In the genomic region with DNA sequence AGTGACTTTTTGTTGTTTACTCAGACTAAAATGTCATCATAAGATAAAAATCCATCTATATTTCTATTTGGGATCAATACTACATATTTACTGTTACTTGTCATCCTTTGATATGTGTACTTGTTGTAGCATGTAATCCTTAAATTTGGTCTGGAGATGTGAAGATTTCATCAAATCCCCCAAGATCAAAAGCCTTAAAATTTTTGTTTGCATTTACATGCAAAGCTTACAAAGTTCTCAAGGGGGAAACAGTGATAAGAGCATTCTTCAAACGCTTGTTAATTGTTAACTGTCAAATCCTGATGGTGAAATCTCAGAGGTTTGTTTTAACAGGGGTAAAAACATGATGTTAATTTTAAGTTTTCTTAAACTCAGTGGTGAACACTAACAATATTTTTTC, we compare ENCODE assay signal across 21 cellular contexts.
DNase-seq lines count a peak whose midpoint lies in the region; FAIRE-seq and TF ChIP-seq lines count a peak whose summit lies in the region.
"Had no signal": no experiment of that assay in that cellular context is flagged by ENCODE, and none has a peak within 500 bp of the region (broad histone marks: within the 10 kb centered on the region; RNA-seq: fewer than 3 reads in every experiment).

No MANE protein-coding gene starts in this region.

- H3K9me3 Mint-ChIP-seq in endothelial cell (ENCODE audit: unreplicated experiment), result no peaks in the 10 kb centered on the region
- H3K9me3 Mint-ChIP-seq: IgD-negative memory B cell had no signal

- no peak for TF ChIP-seq CTCF in endothelial cell (IDR thresholded peaks at IDR 0.05; ENCODE audit: unreplicated experiment)

- no peak for DNase-seq in H54 (ENCODE audit: insufficient read length, low spot score)
- DNase-seq in NCI-H69 (lab: John Stamatoyannopoulos, UW), result peak; percentile 54
- DNase-seq in endothelial cell (ENCODE audit: low spot score), result no peak
- DNase-seq in renal cortical epithelial cell (ENCODE audit: low read depth), result peak; percentile 31
- DNase-seq in frontal cortex (ENCODE audit: low spot score in 2 of 2), result no peak
- DNase-seq in NCI-H1930 (lab: John Stamatoyannopoulos, UW), result no peak
- no peak for DNase-seq in stimulated activated naive CD4-positive, alpha-beta T cell treated with Interleukin-2 at 50 U/mL for 16 hours (lab: John Stamatoyannopoulos, UW)
- DNase-seq: CD4-positive, alpha-beta memory T cell; DMS79; GOT3; Kasumi-1; MM.1S; NCI-H1092 treated with DMSO at 0.1 percent for 48 hours; NCI-H1694 treated with DMSO at 0.1 percent for 48 hours; NCI-H526 treated with DMSO at 0.1 percent for 48 hours; OCI-M1; SIG-M5 had no signal

- peaks cover 32% of the 10 kb centered on the region for H3K4me1 Mint-ChIP-seq in endothelial cell (ENCODE audit: unreplicated experiment)
- H3K4me1 Mint-ChIP-seq: B cell; CD4-positive, alpha-beta memory T cell had no signal

- FAIRE-seq in H54 (lab: Jason Lieb, UNC), result peak; percentile 61
- no peak for FAIRE-seq in frontal cortex (lab: Jason Lieb, UNC)
- FAIRE-seq: D721Med, GM18507 had no signal

- no peak for TF ChIP-seq POLR2A in H54 (IDR thresholded peaks at IDR 0.05; ENCODE audit: low read depth, low read length)

- H3K36me3 Mint-ChIP-seq in endothelial cell (ENCODE audit: low read depth, unreplicated experiment), result no peaks in the 10 kb centered on the region
- H3K36me3 Mint-ChIP-seq: CD4-positive, alpha-beta memory T cell; IgD-negative memory B cell had no signal

- H3K27me3 Mint-ChIP-seq in endothelial cell (ENCODE audit: unreplicated experiment), result peaks cover 2% of the 10 kb centered on the region
- H3K27me3 Mint-ChIP-seq: IgD-negative memory B cell had no signal

- H3K27ac Mint-ChIP-seq in endothelial cell (ENCODE audit: unreplicated experiment), result peak overlapping the region; percentile 98
- H3K27ac Mint-ChIP-seq: B cell; CD4-positive, alpha-beta memory T cell had no signal

- no peak overlapping the region for H3K4me3 Mint-ChIP-seq in endothelial cell (ENCODE audit: unreplicated experiment)
- H3K4me3 Mint-ChIP-seq: B cell; CD4-positive, alpha-beta memory T cell; IgD-negative memory B cell had no signal

Comparison
In these comparisons a context has a peak if more than half of its experiments do, and no peak if none do; other contexts are left out.
1. DNase-seq: peak in NCI-H69 (single experiment) and renal cortical epithelial cell (single experiment); none in H54 (single experiment), endothelial cell (single experiment), frontal cortex (0 of 2), NCI-H1930 (0 of 2) and stimulated activated naive CD4-positive, alpha-beta T cell treated with Interleukin-2 at 50 U/mL for 16 hours (single experiment).